In genomic region chr1:110068646-110069301, GRCh38 we compare ENCODE assay signal across 11 cellular contexts. TPM values are rescaled to one million over a fixed set of nuclear protein-coding genes. Genes with fewer than 3 reads are reported as not detected.
DNase-seq lines count a peak whose midpoint lies in the region; ATAC-seq and TF ChIP-seq lines count a peak whose summit lies in the region.
"Had no signal": no experiment of that assay in that cellular context is flagged by ENCODE, and none has a peak within 500 bp of the region (broad histone marks: within the 10 kb centered on the region; RNA-seq: fewer than 3 reads in every experiment).

No MANE protein-coding gene starts in this region.

- H3K27ac Mint-ChIP-seq in naive thymus-derived CD8-positive, alpha-beta T cell: peak overlapping the region in 3 of 10 donors; percentile 44 to 57 (median 50)

- peaks cover 12 to 26% (median 21%) of the 10 kb centered on the region in 4 donors for H3K4me1 Mint-ChIP-seq in naive thymus-derived CD8-positive, alpha-beta T cell

- ATAC-seq in naive thymus-derived CD8-positive, alpha-beta T cell: peak; percentile 66 to 72

- TF ChIP-seq POLR2A in prostate gland (IDR thresholded peaks at IDR 0.05): no peak

- intact Hi-C loops in prostate gland (cut with DNase I): no loop called here

- H3K27ac ChIP-seq in coronary artery: no peak overlapping the region
- no peak overlapping the region for H3K27ac ChIP-seq in prostate gland
- H3K27ac ChIP-seq: lower lobe of right lung, upper lobe of left lung had no signal

- POLR2A ChIA-PET in naive thymus-derived CD8-positive, alpha-beta T cell (lab: Charles Lee): no interaction called here

- TF ChIP-seq CTCF in coronary artery (IDR thresholded peaks at IDR 0.05) (no peak), prostate gland (IDR thresholded peaks at IDR 0.05) (no peak)

- H3K9me3 Mint-ChIP-seq in naive thymus-derived CD8-positive, alpha-beta T cell: no peaks in the 10 kb centered on the region

- H3K27me3 ChIP-seq in prostate gland (replicated peaks; ENCODE audit: insufficient read depth): peaks cover 36% of the 10 kb centered on the region

- DNase-seq in D341Med (ENCODE audit: low spot score) (peak; percentile 61), NOMO-1 treated with dmso at 0.1 percent for 144 hours (lab: John Stamatoyannopoulos, UW; ENCODE audit: unreplicated experiment) (peak; percentile 26), coronary artery (ENCODE audit: low spot score) (no peak), dermis blood vessel endothelial cell (no peak), NK-92 (lab: John Stamatoyannopoulos, UW; ENCODE audit: unreplicated experiment) (no peak), prostate gland (ENCODE audit: low spot score) (no peak), DMS153 (lab: John Stamatoyannopoulos, UW) (no peak)
- peak in 3 of 10 donors; percentile 40 to 43 (median 42) for DNase-seq in naive thymus-derived CD8-positive, alpha-beta T cell
- DNase-seq: lower lobe of right lung had no signal

- peak overlapping the region; percentile 40 to 89 (median 71) for H3K4me3 Mint-ChIP-seq in naive thymus-derived CD8-positive, alpha-beta T cell

- H3K36me3 ChIP-seq in prostate gland: no peaks in the 10 kb centered on the region
- H3K36me3 ChIP-seq: lower lobe of right lung, upper lobe of left lung had no signal

- peaks cover 0 to under 1% (median 0%) of the 10 kb centered on the region in 3 donors for H3K36me3 Mint-ChIP-seq in naive thymus-derived CD8-positive, alpha-beta T cell

- peaks cover 24 to 71% (median 44%) of the 10 kb centered on the region in 5 donors for H3K27me3 Mint-ChIP-seq in naive thymus-derived CD8-positive, alpha-beta T cell

- WGBS in prostate gland: 9% methylated on average over 58 of the region's 59 CpGs

- H3K4me1 ChIP-seq in prostate gland (replicated peaks): no peaks in the 10 kb centered on the region

- H3K9me3 ChIP-seq in prostate gland: no peaks in the 10 kb centered on the region
- H3K9me3 ChIP-seq: lower lobe of right lung, upper lobe of left lung had no signal

- H3K4me3 ChIP-seq in coronary artery (peak overlapping the region; percentile 51), prostate gland (no peak overlapping the region)
- H3K4me3 ChIP-seq: lower lobe of right lung had no signal

RNA-seq across cellular contexts. Expression of gene ALX3, which starts 1.7 kb away (rescaled TPM):
- not detected for total RNA-seq in naive thymus-derived CD8-positive, alpha-beta T cell
- not detected for polyA plus RNA-seq in naive thymus-derived CD8-positive, alpha-beta T cell
- total RNA-seq in dermis blood vessel endothelial cell: not detected in 2 replicates
- under 1 TPM in 1 of 2 donors, not detected in 1; 0.74 TPM for total RNA-seq in prostate gland
- total RNA-seq: activated CD8-positive, alpha-beta memory T cell treated with anti-CD3 and anti-CD28 coated beads for 36 hours; lower lobe of right lung had no signal

RNA-seq across cellular contexts. Expression of gene STRIP1, which starts 34.4 kb away (rescaled TPM):
- total RNA-seq in naive thymus-derived CD8-positive, alpha-beta T cell: 10 to 100 TPM; 75.7 to 86.5 TPM
- polyA plus RNA-seq in naive thymus-derived CD8-positive, alpha-beta T cell: 10 to 100 TPM; 17.8 to 26.8 (median 18.7) TPM
- total RNA-seq in dermis blood vessel endothelial cell (50.4 and 55.1 TPM in 2 replicates), prostate gland (10 to 100 TPM; 36.8 to 73.2 TPM)

RNA-seq across cellular contexts. Expression of gene UBL4B, which starts 43.5 kb away (rescaled TPM):
- not detected for total RNA-seq in naive thymus-derived CD8-positive, alpha-beta T cell
- not detected for polyA plus RNA-seq in naive thymus-derived CD8-positive, alpha-beta T cell
- total RNA-seq in dermis blood vessel endothelial cell: not detected in 2 replicates
- total RNA-seq in prostate gland: 1 to 10 TPM in 1 of 2 donors, not detected in 1; 8.4 TPM
- total RNA-seq: activated CD8-positive, alpha-beta memory T cell treated with anti-CD3 and anti-CD28 coated beads for 36 hours; lower lobe of right lung; upper lobe of left lung had no signal

Comparison
In these comparisons a context has a peak if more than half of its experiments do, and no peak if none do; other contexts are left out.
1. DNase-seq: peak in D341Med (single experiment) and NOMO-1 treated with dmso at 0.1 percent for 144 hours (single experiment); none in coronary artery (single experiment), dermis blood vessel endothelial cell (single experiment), NK-92 (single experiment), prostate gland (single experiment) and DMS153 (single experiment).